Comparison of ENCODE assay signal across 8 cellular contexts in genomic region chr16:53346-54236, GRCh38. TPM values are rescaled to one million over a fixed set of nuclear protein-coding genes. Genes with fewer than 3 reads are reported as not detected.
DNase-seq lines count a peak whose midpoint lies in the region; ATAC-seq and TF ChIP-seq lines count a peak whose summit lies in the region.

Gene POLR3K (minus strand): TSS chr16:53608. CDS start chr16:53586, 22 bp downstream.
Gene SNRNP25 (plus strand): TSS chr16:53828. CDS start chr16:54017, 189 bp downstream.

- H3K9me3 ChIP-seq in mucosa of rectum (ENCODE audit: control insufficient read depth in 2 of 2, low read length in 2 of 2), result no peaks in the 10 kb centered on the region

- peak; percentile 94 for DNase-seq in DMS114 treated with DMSO at 0.1 percent for 48 hours (lab: John Stamatoyannopoulos, UW; ENCODE audit: unreplicated experiment)
- DNase-seq in OCI-M1 (lab: John Stamatoyannopoulos, UW), result peak; percentile 99
- DNase-seq in activated T-cell treated with anti-CD3 and anti-CD28 coated beads for 24 hours (ENCODE audit: low read depth), result peak; percentile 98
- DNase-seq in epithelial cell of proximal tubule (ENCODE audit: low read depth), result peak; percentile 48
- peak; percentile 93 to 94 for DNase-seq in stimulated activated CD8-positive, alpha-beta memory T cell treated with anti-CD3 and anti-CD28 coated beads, Interleukin-4, amount 100 ng/mL, for 4 hours (ENCODE audit: low read depth in 2 of 2, low spot score in 1 of 2)

- TF ChIP-seq CTCF in epithelial cell of proximal tubule (conservative IDR thresholded peaks at IDR 0.05; ENCODE audit: low read depth, low read length), result no peak

- H3K4me1 ChIP-seq in mucosa of rectum (ENCODE audit: control insufficient read depth in 2 of 2, insufficient read depth in 2 of 2, low read length in 2 of 2), result peaks cover 0 to 5% of the 10 kb centered on the region in 2 donors

- H3K27me3 ChIP-seq in mucosa of rectum (ENCODE audit: control insufficient read depth in 2 of 2, insufficient read depth in 2 of 2, low read length in 2 of 2), result no peaks in the 10 kb centered on the region

- H3K4me3 Mint-ChIP-seq in IgD-negative memory B cell, result peak within 1 kb of the TSS; percentile 96 to 99 (median 98)

- H3K27me3 Mint-ChIP-seq in IgD-negative memory B cell, result no peaks in the 10 kb centered on the region

- no peaks in the 10 kb centered on the region for H3K9me3 Mint-ChIP-seq in IgD-negative memory B cell

- no peaks in the 10 kb centered on the region for H3K36me3 Mint-ChIP-seq in IgD-negative memory B cell

- peak within 1 kb of the TSS; percentile 96 for H3K4me3 ChIP-seq in epithelial cell of proximal tubule (ENCODE audit: low read depth, low read length)
- H3K4me3 ChIP-seq in mucosa of rectum (ENCODE audit: low read length in 2 of 2), result peak within 1 kb of the TSS; percentile 82 to 93

- peak; percentile 93 for ATAC-seq in GM21529 (IDR thresholded peaks at IDR 0.05; ENCODE audit: unreplicated experiment)

- peaks cover 11 to 28% of the 10 kb centered on the region in 2 donors for H3K36me3 ChIP-seq in mucosa of rectum (ENCODE audit: control insufficient read depth in 2 of 2, insufficient read depth in 2 of 2, low read length in 2 of 2)

- peak within 1 kb of the TSS; percentile 83 to 90 for H3K9ac ChIP-seq in mucosa of rectum (ENCODE audit: low read depth in 1 of 2, low read length in 2 of 2)

- peak within 1 kb of the TSS; percentile 55 to 71 for H3K27ac ChIP-seq in mucosa of rectum (ENCODE audit: low read depth in 2 of 2, low read length in 2 of 2)

- peak within 1 kb of the TSS; percentile 91 to 97 (median 94) for H3K27ac Mint-ChIP-seq in IgD-negative memory B cell

- peaks cover 18 to 29% (median 21%) of the 10 kb centered on the region in 3 donors for H3K4me1 Mint-ChIP-seq in IgD-negative memory B cell

RNA-seq across cellular contexts. Expression of gene POLR3K, which starts in this region (rescaled TPM):
- 45.2 TPM for polyA plus RNA-seq in IgD-negative memory B cell
- total RNA-seq in epithelial cell of proximal tubule, result 9.4 and 23.7 TPM in 2 replicates

RNA-seq across cellular contexts. Expression of gene SNRNP25, which starts in this region (rescaled TPM):
- 39.1 TPM for polyA plus RNA-seq in IgD-negative memory B cell
- 53.9 and 78.1 TPM in 2 replicates for total RNA-seq in epithelial cell of proximal tubule

Comparison
In these comparisons a context has a peak if more than half of its experiments do, and no peak if none do; other contexts are left out.
1. Peak in every context shown above with its lines: DNase-seq, ATAC-seq, H3K4me3 ChIP-seq and H3K27ac ChIP-seq.
2. DNase-seq: peak in every context shown above with its lines; median percentile 99 in OCI-M1; 98 in activated T-cell treated with anti-CD3 and anti-CD28 coated beads for 24 hours; 94 in DMS114 treated with DMSO at 0.1 percent for 48 hours; 94 in stimulated activated CD8-positive, alpha-beta memory T cell treated with anti-CD3 and anti-CD28 coated beads, Interleukin-4, amount 100 ng/mL, for 4 hours; 48 in epithelial cell of proximal tubule.